Comparison of ENCODE assay signal across 8 cellular contexts in genomic region chr19:57240311-57241090, GRCh38. TPM values are rescaled to one million over a fixed set of nuclear protein-coding genes. Genes with fewer than 3 reads are reported as not detected.
DNase-seq lines count a peak whose midpoint lies in the region; ATAC-seq lines count a peak whose summit lies in the region.

TSS of gene ZNF805 (plus strand) at chr19:57240632. CDS start at chr19:57240892, 260 bp downstream.

- no peaks in the 10 kb centered on the region for H3K27me3 Mint-ChIP-seq in IgD-negative memory B cell

- peaks cover 12 to 26% (median 20%) of the 10 kb centered on the region in 3 donors for H3K4me1 Mint-ChIP-seq in IgD-negative memory B cell

- no peaks in the 10 kb centered on the region for H3K27me3 ChIP-seq in mononuclear cell (ENCODE audit: insufficient read depth, low read length)

- peak within 1 kb of the TSS; percentile 89 to 99 (median 95) for H3K27ac Mint-ChIP-seq in IgD-negative memory B cell

- DNase-seq in DMS153 (lab: John Stamatoyannopoulos, UW) (peak; percentile 88), OCI-M1 (lab: John Stamatoyannopoulos, UW) (peak; percentile 97), activated T-cell treated with anti-CD3 and anti-CD28 coated beads for 48 hours (ENCODE audit: low read depth) (peak; percentile 91), epithelial cell of prostate (ENCODE audit: low read depth, low spot score) (peak; percentile 59)
- DNase-seq in stimulated activated CD8-positive, alpha-beta memory T cell treated with anti-CD3 and anti-CD28 coated beads, Interleukin-2, amount 100 ng/mL, for 48 hours (ENCODE audit: low read depth in 2 of 2): peak; percentile 85 to 92

- peak within 1 kb of the TSS; percentile 74 for H3K4me3 ChIP-seq in mononuclear cell (ENCODE audit: low read length)

- peaks cover 6% of the 10 kb centered on the region for H3K36me3 Mint-ChIP-seq in IgD-negative memory B cell

- peaks cover 21% of the 10 kb centered on the region for H3K4me1 ChIP-seq in mononuclear cell (ENCODE audit: insufficient read depth, low read length)

- peak; percentile 88 for ATAC-seq in GM21529 (IDR thresholded peaks at IDR 0.05; ENCODE audit: unreplicated experiment)

- peak within 1 kb of the TSS; percentile 95 to 98 (median 96) for H3K4me3 Mint-ChIP-seq in IgD-negative memory B cell

- H3K9me3 ChIP-seq in mononuclear cell (ENCODE audit: low read depth, low read length): no peaks in the 10 kb centered on the region

- H3K9me3 Mint-ChIP-seq in IgD-negative memory B cell: peaks cover 0 to 2% (median 0%) of the 10 kb centered on the region in 3 donors

- H3K27ac ChIP-seq in epithelial cell of prostate: peak within 1 kb of the TSS; percentile 83

RNA-seq across cellular contexts. Expression of gene ZNF805, which starts in this region (rescaled TPM):
- 3.8 TPM for polyA plus RNA-seq in IgD-negative memory B cell
- total RNA-seq in mononuclear cell: 78.5 TPM

Comparison
In these comparisons a context has a peak if more than half of its experiments do, and no peak if none do; other contexts are left out.
1. Peak in every context shown above with its lines: DNase-seq, ATAC-seq, H3K4me3 ChIP-seq and H3K27ac ChIP-seq.